ENCODE assay signal across 8 cellular contexts in genomic region chr11:75140269-75141138, GRCh38. TPM values are rescaled to one million over a fixed set of nuclear protein-coding genes. Genes with fewer than 3 reads are reported as not detected.
DNase-seq lines count a peak whose midpoint lies in the region; ATAC-seq, FAIRE-seq and TF ChIP-seq lines count a peak whose summit lies in the region.

No MANE protein-coding gene starts in this region.

- H3K14ac ChIP-seq in neuronal stem cell (ENCODE audit: low read length) = peak overlapping the region; percentile 42

- no peaks in the 10 kb centered on the region for H3K27me3 ChIP-seq in neuronal stem cell (ENCODE audit: control insufficient read depth in 3 of 3, insufficient read depth in 3 of 3, low read depth in 1 of 3, low read length in 3 of 3)

- no peaks in the 10 kb centered on the region for H3K9me3 ChIP-seq in neuronal stem cell (replicated peaks in 1 of 2; ENCODE audit: control insufficient read depth in 2 of 2, insufficient read depth in 1 of 2, low read depth in 1 of 2, low read length in 2 of 2)

- no peak overlapping the region for H2AK5ac ChIP-seq in neuronal stem cell (ENCODE audit: low read depth, low read length)

- H4K8ac ChIP-seq in neuronal stem cell (ENCODE audit: low read depth, low read length) = no peak overlapping the region

- no peak overlapping the region for H3K4me3 ChIP-seq in AG04449 (ENCODE audit: low read depth, low read length)
- no peak overlapping the region for H3K4me3 ChIP-seq in fibroblast of mammary gland (ENCODE audit: control insufficient read depth, low read depth, low read length)
- H3K4me3 ChIP-seq in neuronal stem cell (ENCODE audit: low read length in 2 of 2) = no peak overlapping the region

- no peak overlapping the region for H3K18ac ChIP-seq in neuronal stem cell (ENCODE audit: low read length)

- no peak overlapping the region for H4K91ac ChIP-seq in neuronal stem cell (ENCODE audit: low read depth, low read length, poor library complexity)

- H2BK5ac ChIP-seq in neuronal stem cell (ENCODE audit: low read length) = no peak overlapping the region

- H3K4me2 ChIP-seq in neuronal stem cell (ENCODE audit: insufficient read depth, low read length, poor library complexity, severe bottlenecking) = no peak overlapping the region

- CTCF ChIA-PET in AG04449 (lab: Yijun Ruan, JAX) = interaction anchor here (0.7 to 15.7 kb wide), 49 partner anchors 10 to 245 kb away, joined by 3 to 501 read pairs (median 7); partner anchors contain the start of genes OR2AT4, SLCO2B1 and TPBGL

- H3K4ac ChIP-seq in neuronal stem cell (ENCODE audit: low read length) = no peak overlapping the region

- WGBS in neuronal stem cell (ENCODE audit: extremely low coverage in 2 of 2, insufficient read length in 2 of 2, insufficient replicate concordance in 1 of 2), 2 donors = no CpG with 5 or more reads among the region's 22 CpGs

- peak; percentile 85 for FAIRE-seq in GM12892 (lab: Jason Lieb, UNC)

- H2BK15ac ChIP-seq in neuronal stem cell (ENCODE audit: low read length) = no peak overlapping the region

- no peaks in the 10 kb centered on the region for H3K79me1 ChIP-seq in neuronal stem cell (ENCODE audit: low read depth, low read length)

- no peak for TF ChIP-seq POLR2A in GM12892 (IDR thresholded peaks at IDR 0.05; ENCODE audit: low read depth, low read length)

- ATAC-seq in GM18870 (IDR thresholded peaks at IDR 0.05; ENCODE audit: unreplicated experiment) = no peak

- H3K23ac ChIP-seq in neuronal stem cell (ENCODE audit: low read depth, low read length, poor library complexity) = peak overlapping the region; percentile 80

- no peak overlapping the region for H2AFZ ChIP-seq in neuronal stem cell (ENCODE audit: low read length)

- H3K27ac ChIP-seq in neuronal stem cell (replicated peaks; ENCODE audit: low read length) = no peak overlapping the region

- POLR2A ChIA-PET in AG04449 (lab: Yijun Ruan, JAX) = no interaction called here

- H2BK120ac ChIP-seq in neuronal stem cell (ENCODE audit: low read depth, low read length) = no peak overlapping the region

- no peak overlapping the region for H2BK12ac ChIP-seq in neuronal stem cell (ENCODE audit: low read length)

- no peaks in the 10 kb centered on the region for H3K4me1 ChIP-seq in neuronal stem cell (ENCODE audit: control insufficient read depth in 2 of 2, insufficient read depth in 1 of 2, low read depth in 1 of 2, low read length in 2 of 2)

- H3K36me3 ChIP-seq in neuronal stem cell (replicated peaks in 1 of 2; ENCODE audit: control insufficient read depth in 2 of 2, insufficient read depth in 2 of 2, low read length in 2 of 2) = no peaks in the 10 kb centered on the region

- no peak overlapping the region for H3K9ac ChIP-seq in neuronal stem cell (ENCODE audit: low read depth, low read length, poor library complexity)

- DNase-seq in AG04449 (ENCODE audit: low read depth, low spot score) (no peak), GM12892 (ENCODE audit: insufficient read length) (peak; percentile 61), NCI-H774 (lab: John Stamatoyannopoulos, UW) (peak; percentile 53), activated T-cell treated with anti-CD3 and anti-CD28 coated beads for 4 hours (peak; percentile 76), fibroblast of mammary gland (ENCODE audit: low read depth) (peak; percentile 18), neuronal stem cell (ENCODE audit: low spot score) (peak; percentile 53), superior temporal gyrus (ENCODE audit: extremely low spot score) (peak; percentile 62)

- TF ChIP-seq CTCF in AG04449 (IDR thresholded peaks at IDR 0.05; ENCODE audit: insufficient read depth, low read length, missing control alignments) (peak; percentile 94), fibroblast of mammary gland (conservative IDR thresholded peaks at IDR 0.05; ENCODE audit: control insufficient read depth, insufficient read depth, low read depth, low read length) (peak; percentile 86)

RNA-seq across cellular contexts. Expression of gene SLCO2B1, which starts 10.4 kb away (rescaled TPM):
- polyA plus RNA-seq in GM12892 (2012; ENCODE audit: missing spikeins) = 2.0 TPM
- polyA plus RNA-seq in neuronal stem cell (2013, experiment 1 of 2) = not detected
- polyA plus RNA-seq in neuronal stem cell (2013, experiment 2 of 2) = not detected

RNA-seq across cellular contexts. Expression of gene OR2AT4, which starts 43.8 kb away (rescaled TPM):
- polyA plus RNA-seq in GM12892 (2012; ENCODE audit: missing spikeins) = not detected
- polyA plus RNA-seq in neuronal stem cell (2013, experiment 1 of 2) = not detected
- polyA plus RNA-seq in neuronal stem cell (2013, experiment 2 of 2) = not detected
